Comparison of ENCODE assay signal across 8 cellular contexts in the genomic region with DNA sequence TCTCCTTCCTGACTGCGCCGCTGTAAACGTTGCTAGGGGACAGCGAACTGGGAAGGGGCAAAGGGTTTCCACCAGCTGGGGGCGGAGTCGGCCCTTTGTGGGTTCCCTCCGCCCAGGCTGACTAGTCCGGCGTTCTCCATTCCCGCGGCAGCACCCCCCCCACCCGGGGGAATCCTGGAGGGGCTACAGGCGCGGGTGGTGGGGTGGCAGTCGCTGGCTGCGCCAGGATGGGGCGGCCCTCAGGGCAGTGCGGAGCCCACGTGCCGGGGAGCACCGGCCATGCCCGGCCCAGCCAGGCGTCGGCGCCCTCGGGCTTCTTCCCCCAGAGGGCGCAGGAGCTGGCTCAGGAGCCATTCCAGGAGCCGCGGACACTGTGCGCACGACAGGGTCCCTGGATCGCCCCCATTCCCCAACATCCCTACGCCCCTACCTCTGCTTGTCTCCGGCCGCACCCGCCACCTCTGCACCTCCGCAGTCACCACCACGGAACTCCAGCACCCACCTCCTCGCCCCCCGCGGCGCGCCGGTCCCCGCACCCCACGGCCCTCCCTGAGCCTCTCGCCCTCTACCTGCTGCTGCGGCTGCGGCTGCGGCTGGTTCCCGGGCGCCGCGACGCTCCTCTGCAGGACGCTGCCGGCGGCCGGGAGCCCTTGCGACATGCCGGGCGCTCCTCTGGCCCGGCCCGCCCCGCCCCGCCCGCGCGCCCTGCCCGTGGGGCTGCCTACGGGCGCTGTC. TPM values are rescaled to one million over a fixed set of nuclear protein-coding genes. Genes with fewer than 3 reads are reported as not detected.
DNase-seq lines count a peak whose midpoint lies in the region; ATAC-seq, FAIRE-seq and TF ChIP-seq lines count a peak whose summit lies in the region.

No MANE protein-coding gene starts in this region.

- H3K36me3 ChIP-seq in SJSA1 = no peaks in the 10 kb centered on the region
- H3K36me3 ChIP-seq in gastrocnemius medialis = no peaks in the 10 kb centered on the region

- peak overlapping the region; percentile 92 for H3K27ac Mint-ChIP-seq in activated naive CD8-positive, alpha-beta T cell treated with anti-CD3 and anti-CD28 coated beads for 36 hours

- no peaks in the 10 kb centered on the region for H3K9me3 ChIP-seq in SJSA1 (replicated peaks)
- H3K9me3 ChIP-seq in gastrocnemius medialis = no peaks in the 10 kb centered on the region

- H3K4me3 ChIP-seq in SJSA1 = peak overlapping the region; percentile 43
- H3K4me3 ChIP-seq in gastrocnemius medialis = peak overlapping the region; percentile 54 to 69 (median 61)

- FAIRE-seq in HTR-8/SVneo (lab: Jason Lieb, UNC) = no peak

- intact Hi-C loops in gastrocnemius medialis (cut with DNase I; ENCODE audit: low total_unique reads) = no loop called here

- H3K4me1 ChIP-seq in SJSA1 (replicated peaks) = peaks cover 21% of the 10 kb centered on the region
- peaks cover 12 to 28% of the 10 kb centered on the region in 2 donors for H3K4me1 ChIP-seq in gastrocnemius medialis

- no peaks in the 10 kb centered on the region for H3K9me3 Mint-ChIP-seq in activated naive CD8-positive, alpha-beta T cell treated with anti-CD3 and anti-CD28 coated beads for 36 hours

- H3K27ac ChIP-seq in SJSA1 (no peak overlapping the region), gastrocnemius medialis (no peak overlapping the region)

- ATAC-seq in GM19455 (IDR thresholded peaks at IDR 0.05; ENCODE audit: unreplicated experiment) (peak; percentile 62), gastrocnemius medialis (peak; percentile 40 to 43), GM18517 (IDR thresholded peaks at IDR 0.05; ENCODE audit: unreplicated experiment) (no peak)

- peaks cover 24% of the 10 kb centered on the region for H3K27me3 ChIP-seq in SJSA1 (replicated peaks)
- H3K27me3 ChIP-seq in gastrocnemius medialis = peaks cover 50 to 62% (median 57%) of the 10 kb centered on the region in 3 donors

- in situ Hi-C loops in gastrocnemius medialis (cut with MboI; ENCODE audit: low sequenced_read_pairs in 4 of 4) = no loop called here

- H3K27me3 Mint-ChIP-seq in activated naive CD8-positive, alpha-beta T cell treated with anti-CD3 and anti-CD28 coated beads for 36 hours = peaks cover 3% of the 10 kb centered on the region

- peaks cover 27% of the 10 kb centered on the region for H3K36me3 Mint-ChIP-seq in activated naive CD8-positive, alpha-beta T cell treated with anti-CD3 and anti-CD28 coated beads for 36 hours

- DNase-seq in COLO668 (lab: John Stamatoyannopoulos, UW; ENCODE audit: unreplicated experiment) = peak; percentile 84
- peak; percentile 62 for DNase-seq in HTR-8/SVneo (ENCODE audit: insufficient read length, low spot score)
- peak; percentile 38 to 52 for DNase-seq in SJSA1 (ENCODE audit: low read depth in 1 of 2, low spot score in 2 of 2)
- DNase-seq in activated naive CD8-positive, alpha-beta T cell treated with anti-CD3 and anti-CD28 coated beads for 36 hours = peak; percentile 77
- peak; percentile 70 for DNase-seq in hepatic stellate cell (ENCODE audit: low spot score)
- no peak for DNase-seq in gastrocnemius medialis

- peaks cover 46% of the 10 kb centered on the region for H3K4me1 Mint-ChIP-seq in activated naive CD8-positive, alpha-beta T cell treated with anti-CD3 and anti-CD28 coated beads for 36 hours

- peak in 3 of 5 experiments; percentile 10 to 42 (median 31) for TF ChIP-seq CTCF in gastrocnemius medialis (IDR thresholded peaks at IDR 0.05 in 4 of 5, conservative IDR thresholded peaks at IDR 0.05 in 1 of 5)

- peak overlapping the region; percentile 90 for H3K4me3 Mint-ChIP-seq in activated naive CD8-positive, alpha-beta T cell treated with anti-CD3 and anti-CD28 coated beads for 36 hours

- no peak for TF ChIP-seq POLR2A in gastrocnemius medialis (IDR thresholded peaks at IDR 0.05)

RNA-seq across cellular contexts. Expression of a gene that starts 0.4 kb away (rescaled TPM):
- total RNA-seq in SJSA1 (2014; rRNA removed; shearing (Covaris generic)) = 1.8 and 3.3 TPM in 2 replicates
- total RNA-seq in activated naive CD8-positive, alpha-beta T cell treated with anti-CD3 and anti-CD28 coated beads for 36 hours = 10 to 100 TPM; 74.7 to 77.9 TPM
- 1 to 10 TPM in 1 of 4 donors, under 1 TPM in 1, not detected in 2; 0.38 to 5.1 TPM for total RNA-seq in gastrocnemius medialis

Comparison
In these comparisons a context has a peak if more than half of its experiments do, and no peak if none do; other contexts are left out.
1. DNase-seq: peak in COLO668 (single experiment), HTR-8/SVneo (single experiment), SJSA1 (2 of 2), activated naive CD8-positive, alpha-beta T cell treated with anti-CD3 and anti-CD28 coated beads for 36 hours (single experiment) and hepatic stellate cell (single experiment); none in gastrocnemius medialis (0 of 2).
2. RNA of a gene that starts 0.4 kb away (total RNA-seq): 74.7 to 77.9 TPM in activated naive CD8-positive, alpha-beta T cell treated with anti-CD3 and anti-CD28 coated beads for 36 hours; 1.8 to 3.3 TPM in SJSA1 and 0.38 to 5.1 TPM in gastrocnemius medialis; every median in the first group is over 10 times any median in the second.